8 cellular contexts compared by ENCODE assay signal in the genomic region with DNA sequence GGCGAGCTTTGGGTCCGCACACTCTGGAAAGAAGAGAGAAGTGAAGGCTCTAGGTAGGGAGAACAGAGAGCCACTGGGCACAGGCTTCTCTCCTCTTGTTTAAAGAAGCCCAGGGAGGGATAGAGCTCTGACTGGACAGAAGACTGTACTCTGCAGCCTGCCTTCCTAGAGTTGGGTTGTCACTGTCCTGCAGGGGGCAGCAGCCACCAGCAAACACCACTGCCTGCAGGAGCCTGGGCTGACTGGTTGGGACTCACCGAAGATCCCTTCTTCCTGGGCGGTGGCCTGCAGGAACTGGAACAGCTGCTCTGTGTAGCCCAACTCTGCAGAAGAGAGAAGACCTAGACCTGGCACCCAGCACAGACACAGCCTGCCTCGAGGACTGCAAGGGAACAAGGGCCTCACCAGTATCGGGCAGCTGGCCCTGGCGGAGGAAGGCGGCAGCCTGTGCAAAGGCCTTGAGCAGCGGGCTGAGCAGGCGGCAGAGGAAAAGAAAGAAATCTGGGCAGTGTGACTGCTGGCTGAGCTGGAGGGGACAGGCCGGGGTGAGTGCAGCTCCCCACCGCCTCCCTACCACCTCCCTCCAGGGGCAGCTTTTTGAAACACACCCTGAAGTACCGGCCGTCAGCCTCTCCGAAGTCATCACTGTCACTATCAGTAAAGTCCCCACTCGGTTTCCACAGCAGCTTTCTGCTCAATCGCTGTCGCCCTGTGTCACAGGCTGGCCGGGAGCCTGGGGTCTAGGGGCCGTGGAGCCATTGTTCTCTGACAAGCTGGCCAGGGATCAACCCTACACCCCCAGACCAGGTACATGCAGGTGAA. TPM values are rescaled to one million over a fixed set of nuclear protein-coding genes. Genes with fewer than 3 reads are reported as not detected.
DNase-seq lines count a peak whose midpoint lies in the region; ATAC-seq and TF ChIP-seq lines count a peak whose summit lies in the region.
"Not testable (repeated sequence)": the region's sequence is repeated elsewhere in the genome, so short reads cannot be mapped to it uniquely, and the experiment has no call there.

No MANE protein-coding gene starts in this region.

- H3F3A ChIP-seq in SK-N-SH (replicated peaks; ENCODE audit: insufficient read depth) = not testable (repeated sequence)

- not testable (repeated sequence) for H3K4me3 ChIP-seq in AG04449 (ENCODE audit: low read depth, low read length); SK-N-SH (ENCODE audit: low read depth in 2 of 2, low read length in 1 of 2); esophagus squamous epithelium; mesenchymal stem cell (ENCODE audit: insufficient read depth in 1 of 2, low read depth in 1 of 2, low read length in 2 of 2)

- TF ChIP-seq POLR2A in esophagus squamous epithelium (IDR thresholded peaks at IDR 0.05) = not testable (repeated sequence)

- not testable (repeated sequence) for TF ChIP-seq EP300 in SK-N-SH (IDR thresholded peaks at IDR 0.05; ENCODE audit: borderline replicate concordance in 1 of 2, low read depth in 1 of 2, low read length in 1 of 2)

- not testable (repeated sequence) for H3K14ac ChIP-seq in mesenchymal stem cell (ENCODE audit: low read length in 2 of 2)

- H3K18ac ChIP-seq in mesenchymal stem cell (ENCODE audit: low read depth in 1 of 2, low read length in 2 of 2) = not testable (repeated sequence)

- intact Hi-C loops in esophagus squamous epithelium (cut with DNase I) = not testable (repeated sequence)

- H3K27me3 ChIP-seq in SK-N-SH (ENCODE audit: insufficient read depth); esophagus squamous epithelium; mesenchymal stem cell (ENCODE audit: control insufficient read depth in 1 of 2, insufficient read depth in 1 of 2, low read length in 2 of 2): not testable (repeated sequence)

- H3K36me3 ChIP-seq in SK-N-SH (replicated peaks in 1 of 2; ENCODE audit: control insufficient read depth in 1 of 2, insufficient read depth in 2 of 2, low read length in 1 of 2); esophagus squamous epithelium; mesenchymal stem cell (ENCODE audit: control insufficient read depth in 1 of 2, insufficient read depth in 2 of 2, low read depth in 1 of 2, low read length in 2 of 2): not testable (repeated sequence)

- not testable (repeated sequence) for H4K20me1 ChIP-seq in SK-N-SH (ENCODE audit: insufficient read depth)

- not testable (repeated sequence) for H2AFZ ChIP-seq in SK-N-SH (ENCODE audit: low read depth); mesenchymal stem cell (ENCODE audit: low read depth, low read length)

- H3K27ac ChIP-seq in SK-N-SH (ENCODE audit: low read depth in 2 of 2, low read length in 1 of 2); esophagus squamous epithelium; mesenchymal stem cell (ENCODE audit: low read length, poor library complexity, severe bottlenecking): not testable (repeated sequence)

- not testable (repeated sequence) for H3K4me1 ChIP-seq in SK-N-SH (ENCODE audit: control insufficient read depth in 1 of 2, insufficient read depth in 2 of 2, low read depth in 1 of 2, low read length in 1 of 2); esophagus squamous epithelium; mesenchymal stem cell (ENCODE audit: control insufficient read depth, insufficient read depth, low read depth, low read length)

- 50% methylated on average over 8 of the region's 20 CpGs for WGBS in SK-N-SH (ENCODE audit: low lambda C conversion rate)
- WGBS in esophagus squamous epithelium, 2 donors = 38 to 80% methylated on average over 2 to 4 of the region's 20 CpGs
- 74% methylated on average over 9 of the region's 20 CpGs for WGBS in mesenchymal stem cell

- H3K23ac ChIP-seq in mesenchymal stem cell (ENCODE audit: low read length in 2 of 2) = not testable (repeated sequence)

- not testable (repeated sequence) for H3K4ac ChIP-seq in mesenchymal stem cell (ENCODE audit: low read depth in 1 of 2, low read length in 2 of 2)

- H2BK15ac ChIP-seq in mesenchymal stem cell (ENCODE audit: low read depth, poor library complexity, severe bottlenecking) = peak overlapping the region; percentile 48

- not testable (repeated sequence) for H2BK120ac ChIP-seq in mesenchymal stem cell (ENCODE audit: low read depth, low read length)

- not testable (repeated sequence) for H3K9me3 ChIP-seq in SK-N-SH; esophagus squamous epithelium; mesenchymal stem cell (ENCODE audit: control insufficient read depth, low read length)

- H2BK12ac ChIP-seq in mesenchymal stem cell (ENCODE audit: low read length in 2 of 2) = not testable (repeated sequence)

- not testable (repeated sequence) for H2BK5ac ChIP-seq in mesenchymal stem cell (ENCODE audit: low read depth, low read length, poor library complexity, severe bottlenecking)

- ATAC-seq in GM18907 (IDR thresholded peaks at IDR 0.05; ENCODE audit: unreplicated experiment) (peak; percentile 76), HG03280 (IDR thresholded peaks at IDR 0.05; ENCODE audit: unreplicated experiment) (peak; percentile 79)

- DNase-seq in AG04449 (ENCODE audit: low read depth, low spot score) = peak; percentile 23
- peak; percentile 81 for DNase-seq in SK-N-SH
- peak; percentile 86 for DNase-seq in activated effector memory CD4-positive, alpha-beta T cell treated with anti-CD3 and anti-CD28 coated beads, Interleukin-2, amount 50 U/mL, for 16 hours
- DNase-seq in esophagus squamous epithelium (lab: John Stamatoyannopoulos, UW) = not testable (repeated sequence)
- DNase-seq in mesenchymal stem cell = peak; percentile 77
- DNase-seq in stimulated activated CD4-positive, alpha-beta T cell treated with anti-CD3 and anti-CD28 coated beads, Interleukin-2, amount 100 ng/mL, for 24 hours = peak; percentile 77 to 78

- not testable (repeated sequence) for H3K79me1 ChIP-seq in mesenchymal stem cell (replicated peaks; ENCODE audit: low read length, poor library complexity, severe bottlenecking)

- not testable (repeated sequence) for H3K9ac ChIP-seq in SK-N-SH; mesenchymal stem cell (ENCODE audit: low read length)

- TF ChIP-seq RAD21 in SK-N-SH (IDR thresholded peaks at IDR 0.05; ENCODE audit: low read length) = peak; percentile 81

- not testable (repeated sequence) for H3K4me2 ChIP-seq in SK-N-SH; mesenchymal stem cell (ENCODE audit: low read length, poor library complexity, severe bottlenecking)

- TF ChIP-seq CTCF in AG04449 (IDR thresholded peaks at IDR 0.05; ENCODE audit: insufficient read depth, low read length, missing control alignments) (peak; percentile 75), SK-N-SH (IDR thresholded peaks at IDR 0.05) (peak; percentile 81), esophagus squamous epithelium (IDR thresholded peaks at IDR 0.05) (peak; percentile 68 to 92 (median 88))

- POLR2A ChIA-PET in AG04449 (lab: Yijun Ruan, JAX) = not testable (repeated sequence)
- POLR2A ChIA-PET in SK-N-SH (lab: Yijun Ruan, JAX) = interaction anchor here (1.0 to 1.2 kb wide), 2 partner anchors 152 to 186 kb away, joined by 4 to 5 read pairs; partner anchors contain the start of gene STARD7

- not testable (repeated sequence) for H4K8ac ChIP-seq in mesenchymal stem cell (ENCODE audit: low read length)

- peak overlapping the region; percentile 27 for H4K91ac ChIP-seq in mesenchymal stem cell (ENCODE audit: low read length)

- CTCF ChIA-PET in AG04449 (lab: Yijun Ruan, JAX) = interaction anchor here (0.5 to 5.4 kb wide), 33 partner anchors 8 to 490 kb away, joined by 3 to 63 read pairs (median 4); partner anchors contain the start of genes ADRA2B, ASTL and STARD7
- CTCF ChIA-PET in SK-N-SH (lab: Yijun Ruan, JAX) = interaction anchor here (0.5 to 5.2 kb wide), 45 partner anchors 9 to 487 kb away, joined by 3 to 84 read pairs (median 5); partner anchors contain the start of gene ASTL

- H3K79me2 ChIP-seq in SK-N-SH (ENCODE audit: insufficient read depth) = not testable (repeated sequence)

- not testable (repeated sequence) for H3K9me2 ChIP-seq in SK-N-SH

- H2AK5ac ChIP-seq in mesenchymal stem cell (ENCODE audit: low read length, severe bottlenecking) = not testable (repeated sequence)

TF ChIP-seq in SK-N-SH, 30 proteins besides CTCF, POLR2A, EP300 and RAD21:
- TF ChIP-seq SMC3 (IDR thresholded peaks at IDR 0.05; ENCODE audit: low read depth, low read length) = peak; percentile 81
TF ChIP-seq in SK-N-SH: peak in this region for 1; not testable (repeated sequence) for 29.

RNA-seq across cellular contexts. Expression of gene GPAT2, which starts 11.8 kb away (rescaled TPM):
- not detected in 2 replicates for polyA plus RNA-seq in SK-N-SH (2012; rRNA removed)
- polyA plus RNA-seq in SK-N-SH (2012; cell fraction: cytosol; rRNA removed) = not detected in 2 replicates
- polyA plus RNA-seq in SK-N-SH (2012; cell fraction: nucleus; rRNA removed) = 0.02 and 0.09 TPM in 2 replicates
- total RNA-seq in esophagus squamous epithelium = 1 to 10 TPM in 1 of 4 donors, under 1 TPM in 3; 0.18 to 2.1 (median 0.48) TPM
- polyA plus RNA-seq in mesenchymal stem cell (2013, experiment 1 of 2) = not detected
- not detected for polyA plus RNA-seq in mesenchymal stem cell (2013, experiment 2 of 2)

RNA-seq across cellular contexts. Expression of gene ANKRD36C, which starts 31.3 kb away (rescaled TPM):
- polyA plus RNA-seq in SK-N-SH (2012; rRNA removed) = 1.8 and 2.9 TPM in 2 replicates
- polyA plus RNA-seq in SK-N-SH (2012; cell fraction: cytosol; rRNA removed) = 1.2 and 1.6 TPM in 2 replicates
- polyA plus RNA-seq in SK-N-SH (2012; cell fraction: nucleus; rRNA removed) = 4.5 and 7.3 TPM in 2 replicates
- total RNA-seq in esophagus squamous epithelium = 10 to 100 TPM in 2 of 4 donors, 1 to 10 TPM in 2; 4.1 to 29.4 (median 16.7) TPM
- polyA plus RNA-seq in mesenchymal stem cell (2013, experiment 1 of 2) = 3.0 TPM
- polyA plus RNA-seq in mesenchymal stem cell (2013, experiment 2 of 2) = 2.8 TPM
